In genomic region chr14:104650057-104650980, GRCh38 we compare ENCODE assay signal across 1 cellular context.
A peak's percentile ranks its signal among the peaks of the same experiment; 100 is the strongest.
TF ChIP-seq lines count a peak whose summit lies in the region.

No MANE protein-coding gene starts in this region.

TF ChIP-seq in HepG2, 621 proteins besides CTCF, POLR2A, EP300 and RAD21 (continued from another document and continues in another):
- TF ChIP-seq CHD4 (IDR thresholded peaks at IDR 0.05; ENCODE audit: borderline replicate concordance, low read length), result no peak
- TF ChIP-seq ZNF468 (CRISPR knock-in tag; IDR thresholded peaks at IDR 0.05), result no peak
- no peak for TF ChIP-seq ZSCAN31 (CRISPR knock-in tag; IDR thresholded peaks at IDR 0.05; ENCODE audit: low read depth)
- TF ChIP-seq MYNN (CRISPR knock-in tag; IDR thresholded peaks at IDR 0.05; ENCODE audit: low read depth), result no peak
- TF ChIP-seq ZBTB21 (CRISPR knock-in tag; IDR thresholded peaks at IDR 0.05), result no peak
- no peak for TF ChIP-seq MEIS2 (CRISPR knock-in tag; IDR thresholded peaks at IDR 0.05)
- TF ChIP-seq KAT2B (IDR thresholded peaks at IDR 0.05; ENCODE audit: borderline replicate concordance, low read depth, low read length), result no peak
- no peak for TF ChIP-seq PLRG1 (conservative IDR thresholded peaks at IDR 0.05)
- TF ChIP-seq MAX (IDR thresholded peaks at IDR 0.05), result peak; percentile 41; the same call in 1 of the 2 replicates
- TF ChIP-seq TFAP4 (IDR thresholded peaks at IDR 0.05; ENCODE audit: borderline replicate concordance, low read depth), result no peak
- TF ChIP-seq BCLAF1 (IDR thresholded peaks at IDR 0.05), result no peak
- no peak for TF ChIP-seq ZSCAN22 (CRISPR knock-in tag; IDR thresholded peaks at IDR 0.05)
- no peak for TF ChIP-seq CREB3 (CRISPR knock-in tag; IDR thresholded peaks at IDR 0.05)
- no peak for TF ChIP-seq RAD51 (IDR thresholded peaks at IDR 0.05; ENCODE audit: borderline replicate concordance)
- TF ChIP-seq ZNF24 (IDR thresholded peaks at IDR 0.05), result no peak
- no peak for TF ChIP-seq UBTF (CRISPR knock-in tag; IDR thresholded peaks at IDR 0.05)
- no peak for TF ChIP-seq ZSCAN30 (CRISPR knock-in tag; IDR thresholded peaks at IDR 0.05)
- no peak for TF ChIP-seq PAX8 (CRISPR knock-in tag; IDR thresholded peaks at IDR 0.05; ENCODE audit: borderline replicate concordance)
- TF ChIP-seq PRDM10 (CRISPR knock-in tag; IDR thresholded peaks at IDR 0.05; ENCODE audit: low read depth), result peak; percentile 52; the same call in 1 of the 2 replicates
- peak; percentile 60; the same call in 1 of the 2 replicates for TF ChIP-seq HNF1B (CRISPR knock-in tag; IDR thresholded peaks at IDR 0.05)
- TF ChIP-seq KMT2B (CRISPR knock-in tag; IDR thresholded peaks at IDR 0.05), result 0 out of 2 replicates have a peak, but pooled peaks have one; percentile 18
- no peak for TF ChIP-seq ZBTB3 (CRISPR knock-in tag; IDR thresholded peaks at IDR 0.05; ENCODE audit: borderline replicate concordance, low read depth)
- no peak for TF ChIP-seq HNRNPH1 (optimal IDR thresholded peaks at IDR 0.05; ENCODE audit: low read depth, low read length)
- TF ChIP-seq EZH2 (conservative IDR thresholded peaks at IDR 0.05; ENCODE audit: low read depth, low read length), result no peak
- TF ChIP-seq ZBTB38 (CRISPR knock-in tag; IDR thresholded peaks at IDR 0.05), result peak; percentile 61; the same call in 1 of the 2 replicates
- no peak for TF ChIP-seq ASH2L (IDR thresholded peaks at IDR 0.05; ENCODE audit: insufficient read length, low read depth, low read length)
- no peak for TF ChIP-seq RNF2 (conservative IDR thresholded peaks at IDR 0.05; ENCODE audit: low read depth)
- TF ChIP-seq ZMYM3 (CRISPR knock-in tag; IDR thresholded peaks at IDR 0.05), result no peak
- TF ChIP-seq NFE2 (CRISPR knock-in tag; IDR thresholded peaks at IDR 0.05), result no peak
- no peak for TF ChIP-seq ZNF34 (CRISPR knock-in tag; IDR thresholded peaks at IDR 0.05; ENCODE audit: borderline replicate concordance)
- no peak for TF ChIP-seq TRAFD1 (CRISPR knock-in tag; IDR thresholded peaks at IDR 0.05; ENCODE audit: borderline replicate concordance)
- no peak for TF ChIP-seq RFXANK (CRISPR knock-in tag; IDR thresholded peaks at IDR 0.05)
- TF ChIP-seq ATF4 (CRISPR knock-in tag; IDR thresholded peaks at IDR 0.05), result no peak
- TF ChIP-seq KLF9 (CRISPR knock-in tag; IDR thresholded peaks at IDR 0.05; ENCODE audit: low read depth), result no peak
- no peak for TF ChIP-seq RELA (CRISPR knock-in tag; IDR thresholded peaks at IDR 0.05)
- no peak for TF ChIP-seq ZNF652 (CRISPR knock-in tag; IDR thresholded peaks at IDR 0.05; ENCODE audit: borderline replicate concordance, low read depth)
